In genomic region chr1:9766759-9767442, GRCh38 we compare ENCODE assay signal across 11 cellular contexts. TPM values are rescaled to one million over a fixed set of nuclear protein-coding genes. Genes with fewer than 3 reads are reported as not detected.
A peak's percentile ranks its signal among the peaks of the same experiment; 100 is the strongest.
DNase-seq lines count a peak whose midpoint lies in the region; ATAC-seq and TF ChIP-seq lines count a peak whose summit lies in the region.
"Had no signal": no experiment of that assay in that cellular context is flagged by ENCODE, and none has a peak within 500 bp of the region (broad histone marks: within the 10 kb centered on the region; RNA-seq: fewer than 3 reads in every experiment).

No MANE protein-coding gene starts in this region.

- peak overlapping the region; percentile 46 for H3K27ac ChIP-seq in 22Rv1

- DNase-seq in HFF-Myc (ENCODE audit: extremely low read depth, low read depth): peak; percentile 83
- peak; percentile 99 for DNase-seq in astrocyte of the spinal cord (ENCODE audit: low read depth, low spot score)
- DNase-seq in kidney epithelial cell (ENCODE audit: low read depth): peak; percentile 100
- DNase-seq in NOMO-1 (lab: John Stamatoyannopoulos, UW; ENCODE audit: unreplicated experiment in 2 of 2): no peak
- no peak for DNase-seq in NCI-H1694 treated with DMSO at 0.1 percent for 48 hours (lab: John Stamatoyannopoulos, UW)
- no peak for DNase-seq in effector CD8-positive, alpha-beta T cell (lab: John Stamatoyannopoulos, UW)
- DNase-seq: activated gamma-delta T cell, NCI-H1436 treated with DMSO at 0.1 percent for 48 hours, T-helper 2 cell had no signal

- no peaks in the 10 kb centered on the region for H3K27me3 ChIP-seq in kidney epithelial cell (ENCODE audit: control insufficient read depth, insufficient read depth, low read length)

- no peak for ATAC-seq in HG03342 (IDR thresholded peaks at IDR 0.05; ENCODE audit: unreplicated experiment)

- H3K4me3 ChIP-seq in HFF-Myc (replicated peaks; ENCODE audit: low read depth, low read length): no peak overlapping the region
- no peak overlapping the region for H3K4me3 ChIP-seq in astrocyte of the spinal cord (ENCODE audit: low read depth, low read length)
- no peak overlapping the region for H3K4me3 ChIP-seq in kidney epithelial cell (ENCODE audit: low read depth, low read length)

- H3K36me3 ChIP-seq in kidney epithelial cell (ENCODE audit: control insufficient read depth, insufficient read depth, low read length): peaks cover under 1% of the 10 kb centered on the region

- TF ChIP-seq CTCF in 22Rv1 (IDR thresholded peaks at IDR 0.05) (no peak), HFF-Myc (IDR thresholded peaks at IDR 0.05; ENCODE audit: low read depth, low read length, missing control alignments) (no peak), astrocyte of the spinal cord (IDR thresholded peaks at IDR 0.05; ENCODE audit: low read depth, low read length) (no peak), kidney epithelial cell (IDR thresholded peaks at IDR 0.05; ENCODE audit: insufficient read depth, low read length, poor library complexity, severe bottlenecking) (no peak)

- in situ Hi-C loops in astrocyte of the spinal cord (cut with HindIII; ENCODE audit: low sequenced_read_pairs): no loop called here

RNA-seq across cellular contexts. Expression of gene CLSTN1, which starts 56.9 kb away (rescaled TPM):
- total RNA-seq in kidney epithelial cell: 115 TPM in 2 replicates

Comparison
In these comparisons a context has a peak if more than half of its experiments do, and no peak if none do; other contexts are left out.
1. DNase-seq: peak in HFF-Myc (single experiment), astrocyte of the spinal cord (single experiment) and kidney epithelial cell (single experiment); none in NOMO-1 (0 of 2), NCI-H1694 treated with DMSO at 0.1 percent for 48 hours (single experiment) and effector CD8-positive, alpha-beta T cell (single experiment).